In genomic region chr6:21098744-21099143, GRCh38 we compare ENCODE assay signal across 1 cellular context.
TF ChIP-seq lines count a peak whose summit lies in the region.

No MANE protein-coding gene starts in this region.

TF ChIP-seq in WTC11, 78 proteins besides CTCF, POLR2A, EP300 and RAD21 (continued from another document):
- TF ChIP-seq, protein P1, sequence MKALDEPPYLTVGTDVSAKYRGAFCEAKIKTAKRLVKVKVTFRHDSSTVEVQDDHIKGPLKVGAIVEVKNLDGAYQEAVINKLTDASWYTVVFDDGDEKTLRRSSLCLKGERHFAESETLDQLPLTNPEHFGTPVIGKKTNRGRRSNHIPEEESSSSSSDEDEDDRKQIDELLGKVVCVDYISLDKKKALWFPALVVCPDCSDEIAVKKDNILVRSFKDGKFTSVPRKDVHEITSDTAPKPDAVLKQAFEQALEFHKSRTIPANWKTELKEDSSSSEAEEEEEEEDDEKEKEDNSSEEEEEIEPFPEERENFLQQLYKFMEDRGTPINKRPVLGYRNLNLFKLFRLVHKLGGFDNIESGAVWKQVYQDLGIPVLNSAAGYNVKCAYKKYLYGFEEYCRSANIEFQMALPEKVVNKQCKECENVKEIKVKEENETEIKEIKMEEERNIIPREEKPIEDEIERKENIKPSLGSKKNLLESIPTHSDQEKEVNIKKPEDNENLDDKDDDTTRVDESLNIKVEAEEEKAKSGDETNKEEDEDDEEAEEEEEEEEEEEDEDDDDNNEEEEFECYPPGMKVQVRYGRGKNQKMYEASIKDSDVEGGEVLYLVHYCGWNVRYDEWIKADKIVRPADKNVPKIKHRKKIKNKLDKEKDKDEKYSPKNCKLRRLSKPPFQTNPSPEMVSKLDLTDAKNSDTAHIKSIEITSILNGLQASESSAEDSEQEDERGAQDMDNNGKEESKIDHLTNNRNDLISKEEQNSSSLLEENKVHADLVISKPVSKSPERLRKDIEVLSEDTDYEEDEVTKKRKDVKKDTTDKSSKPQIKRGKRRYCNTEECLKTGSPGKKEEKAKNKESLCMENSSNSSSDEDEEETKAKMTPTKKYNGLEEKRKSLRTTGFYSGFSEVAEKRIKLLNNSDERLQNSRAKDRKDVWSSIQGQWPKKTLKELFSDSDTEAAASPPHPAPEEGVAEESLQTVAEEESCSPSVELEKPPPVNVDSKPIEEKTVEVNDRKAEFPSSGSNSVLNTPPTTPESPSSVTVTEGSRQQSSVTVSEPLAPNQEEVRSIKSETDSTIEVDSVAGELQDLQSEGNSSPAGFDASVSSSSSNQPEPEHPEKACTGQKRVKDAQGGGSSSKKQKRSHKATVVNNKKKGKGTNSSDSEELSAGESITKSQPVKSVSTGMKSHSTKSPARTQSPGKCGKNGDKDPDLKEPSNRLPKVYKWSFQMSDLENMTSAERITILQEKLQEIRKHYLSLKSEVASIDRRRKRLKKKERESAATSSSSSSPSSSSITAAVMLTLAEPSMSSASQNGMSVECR (CRISPR knock-in tag; IDR thresholded peaks at IDR 0.05; ENCODE audit: borderline replicate concordance) = no peak
TF ChIP-seq in WTC11: peak in this region for 0.
